ENCODE assay signal across 10 cellular contexts in the genomic region with DNA sequence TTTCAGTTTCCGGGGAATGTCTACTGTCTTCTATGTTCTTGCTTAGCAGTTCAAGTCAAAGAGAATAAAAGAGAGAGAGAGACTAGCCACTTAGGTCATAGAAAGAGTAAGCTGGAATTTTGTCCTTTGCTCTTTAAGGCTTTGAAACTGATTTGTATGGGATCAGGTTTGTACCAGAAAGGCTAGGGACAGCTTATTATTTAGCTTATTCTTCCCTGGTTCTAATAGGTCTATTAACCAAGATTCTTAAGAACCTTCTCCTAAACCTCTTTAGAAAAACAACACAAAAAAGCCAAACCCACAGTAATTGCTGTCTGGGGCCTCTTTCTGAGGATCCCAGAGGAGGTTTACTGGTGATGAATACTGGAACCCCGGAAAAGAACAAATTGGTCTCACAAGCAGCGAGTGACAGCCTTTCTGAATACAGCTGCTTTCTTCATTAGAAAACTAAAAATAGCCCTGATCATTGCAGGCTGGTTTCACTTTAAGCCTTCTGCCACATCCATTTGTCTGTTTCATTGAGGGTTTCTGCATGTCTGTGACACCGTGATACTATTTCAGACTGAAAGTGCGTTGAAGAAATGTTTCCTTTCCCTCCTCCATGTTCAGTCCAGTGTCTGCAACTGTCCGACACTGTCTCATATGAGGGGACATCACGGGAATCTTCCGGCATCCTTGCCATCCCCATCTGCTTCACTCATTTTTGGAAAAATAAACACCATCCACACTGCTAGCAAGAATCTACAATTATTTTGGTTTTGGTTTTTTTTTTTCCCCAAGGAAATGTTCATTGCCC.
A peak's percentile ranks its signal among the peaks of the same experiment; 100 is the strongest.
DNase-seq lines count a peak whose midpoint lies in the region; ATAC-seq and TF ChIP-seq lines count a peak whose summit lies in the region.
"Had no signal": no experiment of that assay in that cellular context is flagged by ENCODE, and none has a peak within 500 bp of the region (broad histone marks: within the 10 kb centered on the region; RNA-seq: fewer than 3 reads in every experiment).

No MANE protein-coding gene starts in this region.

- H3K27me3 Mint-ChIP-seq in activated T-cell treated with anti-CD3 and anti-CD28 coated beads, Interleukin-2, amount 50 U/mL, for 24 hours, result peaks cover 9% of the 10 kb centered on the region
- peaks cover 15% of the 10 kb centered on the region for H3K27me3 Mint-ChIP-seq in activated T-helper 17 cell treated with anti-CD3 and anti-CD28 coated beads, Interleukin-2, amount 50 U/mL, for 72 hours
- no peaks in the 10 kb centered on the region for H3K27me3 Mint-ChIP-seq in H9 (ENCODE audit: low read depth)

- no peak overlapping the region for H2AFZ ChIP-seq in H9 (ENCODE audit: low read length)

- H3K79me2 ChIP-seq in H9 (ENCODE audit: insufficient read depth, low read length), result no peaks in the 10 kb centered on the region

- whole genome bisulfite sequencing in H9 (ENCODE audit: extremely low coverage, insufficient read length, low lambda C conversion rate), result no CpG with 5 or more reads among the region's 8 CpGs

- no peak overlapping the region for H2BK5ac ChIP-seq in H9 (ENCODE audit: insufficient read length, low read length)

- no peaks in the 10 kb centered on the region for H3K23me2 ChIP-seq in H9 (ENCODE audit: insufficient read length, low read depth, low read length, poor library complexity, severe bottlenecking)

- no peak overlapping the region for H3K9ac ChIP-seq in H9 (ENCODE audit: extremely low read depth, insufficient read length, low read length)

- H3K36me3 Mint-ChIP-seq in activated T-cell treated with anti-CD3 and anti-CD28 coated beads, Interleukin-2, amount 50 U/mL, for 24 hours (ENCODE audit: low read depth), result no peaks in the 10 kb centered on the region
- no peaks in the 10 kb centered on the region for H3K36me3 Mint-ChIP-seq in activated T-helper 17 cell treated with anti-CD3 and anti-CD28 coated beads, Interleukin-2, amount 50 U/mL, for 72 hours (ENCODE audit: low read depth)
- H3K36me3 Mint-ChIP-seq in H9 (ENCODE audit: insufficient read depth in 1 of 3, low read depth in 3 of 3), result no peaks in the 10 kb centered on the region

- no peak overlapping the region for H3K14ac ChIP-seq in H9 (ENCODE audit: insufficient read depth, low read length)

- H4K5ac ChIP-seq in H9 (ENCODE audit: insufficient read length, low read depth, low read length), result no peak overlapping the region

- no peaks in the 10 kb centered on the region for H4K20me1 ChIP-seq in H9 (ENCODE audit: control insufficient read depth, insufficient read depth, insufficient read length)

- H3K36me3 ChIP-seq in muscle layer of duodenum (ENCODE audit: control insufficient read depth in 1 of 2, insufficient read depth in 2 of 2, low read length in 2 of 2), result no peaks in the 10 kb centered on the region
- H3K36me3 ChIP-seq: neutrophil had no signal

- H3K9me3 Mint-ChIP-seq in activated T-cell treated with anti-CD3 and anti-CD28 coated beads, Interleukin-2, amount 50 U/mL, for 24 hours, result no peaks in the 10 kb centered on the region
- H3K9me3 Mint-ChIP-seq in activated T-helper 17 cell treated with anti-CD3 and anti-CD28 coated beads, Interleukin-2, amount 50 U/mL, for 72 hours, result no peaks in the 10 kb centered on the region
- no peaks in the 10 kb centered on the region for H3K9me3 Mint-ChIP-seq in H9

- H3K27me3 ChIP-seq in muscle layer of duodenum (ENCODE audit: low read depth, low read length), result no peaks in the 10 kb centered on the region
- no peaks in the 10 kb centered on the region for H3K27me3 ChIP-seq in H9 (ENCODE audit: insufficient read depth, low read length)

- no peak overlapping the region for H2BK20ac ChIP-seq in H9 (ENCODE audit: low read depth, low read length, poor library complexity, severe bottlenecking)

- H2BK120ac ChIP-seq in H9 (ENCODE audit: low read depth, low read length, poor library complexity, severe bottlenecking), result no peak overlapping the region

- H3K4me1 ChIP-seq in muscle layer of duodenum (ENCODE audit: control insufficient read depth in 1 of 2, insufficient read depth in 2 of 2, low read length in 2 of 2) (peaks cover 4 to 9% of the 10 kb centered on the region in 2 donors), H9 (ENCODE audit: insufficient read depth, low read length) (peaks cover 3% of the 10 kb centered on the region; the same call in 1 of the 2 replicates)

- peak overlapping the region; percentile 25 for H3K27ac ChIP-seq in muscle layer of duodenum (ENCODE audit: low read length)
- H3K27ac ChIP-seq in H9 (ENCODE audit: insufficient read length, low read depth, low read length), result no peak overlapping the region
- H3K27ac ChIP-seq: neutrophil had no signal

- H3K4ac ChIP-seq in H9 (ENCODE audit: low read depth, low read length), result no peak overlapping the region

- peaks cover 45% of the 10 kb centered on the region for H3K4me1 Mint-ChIP-seq in activated T-cell treated with anti-CD3 and anti-CD28 coated beads, Interleukin-2, amount 50 U/mL, for 24 hours (ENCODE audit: low read depth)
- peaks cover 18% of the 10 kb centered on the region for H3K4me1 Mint-ChIP-seq in activated T-helper 17 cell treated with anti-CD3 and anti-CD28 coated beads, Interleukin-2, amount 50 U/mL, for 72 hours
- H3K4me1 Mint-ChIP-seq in H9, result peaks cover 8 to 10% of the 10 kb centered on the region in 2 experiments

- H4K91ac ChIP-seq in H9 (ENCODE audit: insufficient read length, low read depth, low read length), result no peak overlapping the region

- H3K56ac ChIP-seq in H9 (ENCODE audit: insufficient read length, low read depth, low read length), result no peak overlapping the region

- ATAC-seq in HG02938 (IDR thresholded peaks at IDR 0.05; ENCODE audit: unreplicated experiment) (peak; percentile 87), GM18873 (IDR thresholded peaks at IDR 0.05; ENCODE audit: low FRiP score, unreplicated experiment) (no peak)
- ATAC-seq in activated T-helper 17 cell treated with anti-CD3 and anti-CD28 coated beads, Interleukin-2, amount 50 U/mL, for 72 hours (replicated peaks), result peak; percentile 68

- peak overlapping the region; percentile 80 for H3K27ac Mint-ChIP-seq in activated T-cell treated with anti-CD3 and anti-CD28 coated beads, Interleukin-2, amount 50 U/mL, for 24 hours
- H3K27ac Mint-ChIP-seq in activated T-helper 17 cell treated with anti-CD3 and anti-CD28 coated beads, Interleukin-2, amount 50 U/mL, for 72 hours, result no peak overlapping the region
- H3K27ac Mint-ChIP-seq in H9, result no peak overlapping the region

- peak overlapping the region; percentile 29 to 41 for H3K4me3 ChIP-seq in muscle layer of duodenum (ENCODE audit: low read depth in 1 of 2, low read length in 2 of 2)

- H4K8ac ChIP-seq in H9 (replicated peaks; ENCODE audit: insufficient read length, low read depth, low read length), result no peak overlapping the region

- no peaks in the 10 kb centered on the region for H3K79me1 ChIP-seq in H9 (ENCODE audit: insufficient read depth, low read depth, low read length, poor library complexity, severe bottlenecking)

- no peaks in the 10 kb centered on the region for H3K9me3 ChIP-seq in muscle layer of duodenum (ENCODE audit: control insufficient read depth in 1 of 2, low read length in 2 of 2)
- H3K9me3 ChIP-seq in H9 (ENCODE audit: control insufficient read depth, low read depth, low read length), result no peaks in the 10 kb centered on the region
- H3K9me3 ChIP-seq: neutrophil had no signal

- DNase-seq in activated T-cell treated with anti-CD3 and anti-CD28 coated beads, Interleukin-2, amount 50 U/mL, for 24 hours, result no peak
- DNase-seq in activated T-cell treated with anti-CD3 and anti-CD28 coated beads for 4 hours (no peak), H9 (no peak), HuH-7.5 (ENCODE audit: low spot score) (no peak)
- DNase-seq: DND-41 had no signal

- H3K4me2 ChIP-seq in H9 (ENCODE audit: insufficient read depth, insufficient read length, low read length), result no peak overlapping the region

- H3K18ac ChIP-seq in H9 (ENCODE audit: insufficient read length, low read depth, low read length), result no peak overlapping the region

- H3T11ph ChIP-seq in H9 (ENCODE audit: low read length), result no peak overlapping the region

- H2BK12ac ChIP-seq in H9 (ENCODE audit: insufficient read length, low read depth, low read length), result no peak overlapping the region

- H3K4me3 Mint-ChIP-seq in activated T-cell treated with anti-CD3 and anti-CD28 coated beads, Interleukin-2, amount 50 U/mL, for 24 hours, result peak overlapping the region; percentile 61
- peak overlapping the region; percentile 63 for H3K4me3 Mint-ChIP-seq in activated T-helper 17 cell treated with anti-CD3 and anti-CD28 coated beads, Interleukin-2, amount 50 U/mL, for 72 hours
- no peak overlapping the region for H3K4me3 Mint-ChIP-seq in H9

- no peak overlapping the region for H2AK5ac ChIP-seq in H9 (ENCODE audit: insufficient read length, low read length)

- H3K23ac ChIP-seq in H9 (ENCODE audit: insufficient read length, low read depth, low read length), result no peak overlapping the region

- no peak for TF ChIP-seq CTCF in H9 (conservative IDR thresholded peaks at IDR 0.05)

- no peak overlapping the region for H2BK15ac ChIP-seq in H9 (ENCODE audit: low read depth, low read length)

Comparison
In these comparisons a context has a peak if more than half of its experiments do, and no peak if none do; other contexts are left out.
1. H3K4me3 Mint-ChIP-seq: peak in activated T-cell treated with anti-CD3 and anti-CD28 coated beads, Interleukin-2, amount 50 U/mL, for 24 hours (single experiment) and activated T-helper 17 cell treated with anti-CD3 and anti-CD28 coated beads, Interleukin-2, amount 50 U/mL, for 72 hours (single experiment); none in H9 (0 of 2).